8 cellular contexts compared by ENCODE assay signal in the genomic region with DNA sequence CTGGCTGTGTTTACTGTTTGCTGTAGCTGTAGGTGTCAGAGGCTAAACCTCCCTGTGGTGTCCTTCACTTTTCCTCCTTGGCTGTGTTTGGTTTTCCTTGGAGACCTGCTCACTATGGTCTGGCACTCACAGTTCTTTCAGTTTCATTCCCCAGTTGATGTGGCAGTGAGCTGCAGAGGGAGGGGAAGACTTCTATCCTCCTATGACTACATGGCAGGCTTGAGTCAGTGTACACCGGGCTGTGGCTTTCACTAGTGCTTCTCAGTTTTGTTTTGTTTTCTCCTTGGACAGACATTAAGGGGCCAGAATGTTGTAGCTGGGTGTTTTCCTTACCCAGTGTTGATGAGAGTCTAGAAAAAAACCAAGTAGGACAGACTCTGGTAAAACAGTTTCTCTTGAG.
DNase-seq lines count a peak whose midpoint lies in the region; ATAC-seq lines count a peak whose summit lies in the region.
"Not testable (repeated sequence)": the region's sequence is repeated elsewhere in the genome, so short reads cannot be mapped to it uniquely, and the experiment has no call there.

No MANE protein-coding gene starts in this region.

- ATAC-seq in GM18519 (IDR thresholded peaks at IDR 0.05; ENCODE audit: low FRiP score, unreplicated experiment) (peak; percentile 100), GM19395 (IDR thresholded peaks at IDR 0.05; ENCODE audit: unreplicated experiment) (peak; percentile 100), GM21576 (IDR thresholded peaks at IDR 0.05; ENCODE audit: unreplicated experiment) (peak; percentile 100), HG02870 (IDR thresholded peaks at IDR 0.05; ENCODE audit: unreplicated experiment) (peak; percentile 100), HG03135 (IDR thresholded peaks at IDR 0.05; ENCODE audit: unreplicated experiment) (peak; percentile 100), HG03565 (IDR thresholded peaks at IDR 0.05; ENCODE audit: unreplicated experiment) (peak; percentile 100)
- peak; percentile 99 for ATAC-seq in activated naive CD8-positive, alpha-beta T cell treated with anti-CD3 and anti-CD28 coated beads, Interleukin-2, amount 50 U/mL, for 24 hours
- ATAC-seq in stimulated activated naive B cell treated with anti-CD40 and anti-IgM and Interleukin-4, amounts not matched to agents 10 μg/mL and 1 μg/mL and 100 μg/mL, for 72 hours (replicated peaks), result peak; percentile 85 to 99

- not testable (repeated sequence) for H3K4me3 Mint-ChIP-seq in activated naive CD8-positive, alpha-beta T cell treated with anti-CD3 and anti-CD28 coated beads, Interleukin-2, amount 50 U/mL, for 24 hours; stimulated activated naive B cell treated with anti-CD40 and anti-IgM and Interleukin-4, amounts not matched to agents 10 μg/mL and 1 μg/mL and 100 μg/mL, for 72 hours

- H3K27ac Mint-ChIP-seq in activated naive CD8-positive, alpha-beta T cell treated with anti-CD3 and anti-CD28 coated beads, Interleukin-2, amount 50 U/mL, for 24 hours; stimulated activated naive B cell treated with anti-CD40 and anti-IgM and Interleukin-4, amounts not matched to agents 10 μg/mL and 1 μg/mL and 100 μg/mL, for 72 hours: not testable (repeated sequence)

- H3K9me3 Mint-ChIP-seq in activated naive CD8-positive, alpha-beta T cell treated with anti-CD3 and anti-CD28 coated beads, Interleukin-2, amount 50 U/mL, for 24 hours; stimulated activated naive B cell treated with anti-CD40 and anti-IgM and Interleukin-4, amounts not matched to agents 10 μg/mL and 1 μg/mL and 100 μg/mL, for 72 hours: not testable (repeated sequence)

- H3K27me3 Mint-ChIP-seq in activated naive CD8-positive, alpha-beta T cell treated with anti-CD3 and anti-CD28 coated beads, Interleukin-2, amount 50 U/mL, for 24 hours; stimulated activated naive B cell treated with anti-CD40 and anti-IgM and Interleukin-4, amounts not matched to agents 10 μg/mL and 1 μg/mL and 100 μg/mL, for 72 hours: not testable (repeated sequence)

- H3K36me3 Mint-ChIP-seq in activated naive CD8-positive, alpha-beta T cell treated with anti-CD3 and anti-CD28 coated beads, Interleukin-2, amount 50 U/mL, for 24 hours (ENCODE audit: low read depth); stimulated activated naive B cell treated with anti-CD40 and anti-IgM and Interleukin-4, amounts not matched to agents 10 μg/mL and 1 μg/mL and 100 μg/mL, for 72 hours: not testable (repeated sequence)

- not testable (repeated sequence) for DNase-seq in activated naive CD8-positive, alpha-beta T cell treated with anti-CD3 and anti-CD28 coated beads, Interleukin-2, amount 50 U/mL, for 24 hours; stimulated activated naive B cell treated with anti-CD40 and anti-IgM and Interleukin-4, amounts not matched to agents 10 μg/mL and 1 μg/mL and 100 μg/mL, for 72 hours

- H3K4me1 Mint-ChIP-seq in activated naive CD8-positive, alpha-beta T cell treated with anti-CD3 and anti-CD28 coated beads, Interleukin-2, amount 50 U/mL, for 24 hours, result peaks cover 17% of the 10 kb centered on the region
- not testable (repeated sequence) for H3K4me1 Mint-ChIP-seq in stimulated activated naive B cell treated with anti-CD40 and anti-IgM and Interleukin-4, amounts not matched to agents 10 μg/mL and 1 μg/mL and 100 μg/mL, for 72 hours
